Comparison of ENCODE assay signal across 9 cellular contexts in the genomic region with DNA sequence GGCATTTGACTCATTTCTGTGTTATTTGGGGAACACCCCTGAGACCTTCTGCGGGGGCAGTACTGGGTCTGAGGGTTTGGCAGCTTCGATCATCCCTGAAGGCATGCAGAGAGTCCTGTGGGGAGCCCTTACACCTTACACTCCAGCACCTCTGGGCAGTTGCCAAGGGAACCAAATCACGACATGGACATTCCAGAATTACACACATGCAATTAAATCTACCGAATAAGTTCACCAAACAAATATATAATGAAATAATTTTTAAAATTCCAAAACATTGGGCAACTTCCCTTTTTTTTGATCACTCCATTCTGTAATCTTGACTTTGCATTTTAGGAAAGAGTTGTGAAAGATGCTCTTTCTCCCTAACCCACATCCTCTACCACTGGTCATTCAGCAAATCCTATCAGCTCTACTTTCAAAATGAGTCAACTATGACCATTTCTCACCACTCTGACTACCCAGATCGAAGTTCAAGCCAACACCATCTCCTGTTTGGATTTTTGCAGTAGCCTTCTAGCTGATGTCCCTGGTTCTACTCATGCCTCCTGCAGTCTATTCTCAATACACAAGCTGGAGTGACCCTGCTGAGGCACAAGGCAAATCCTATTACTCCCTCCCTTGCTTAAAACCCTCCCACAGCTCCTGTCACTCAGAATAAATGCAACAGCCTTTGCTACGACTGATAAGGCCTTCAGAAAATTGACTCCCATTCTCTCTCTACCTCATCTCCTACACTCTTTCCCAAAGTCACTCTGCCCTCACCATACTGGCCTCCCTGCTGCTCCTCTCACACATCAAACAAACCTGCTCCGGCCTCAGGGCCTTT.
DNase-seq lines count a peak whose midpoint lies in the region; ATAC-seq and TF ChIP-seq lines count a peak whose summit lies in the region.
"Had no signal": no experiment of that assay in that cellular context is flagged by ENCODE, and none has a peak within 500 bp of the region (broad histone marks: within the 10 kb centered on the region; RNA-seq: fewer than 3 reads in every experiment).

No MANE protein-coding gene starts in this region.

- POLR2A ChIA-PET in MCF 10A (lab: Yijun Ruan, JAX) = no interaction called here

- H4K8ac ChIP-seq in neuronal stem cell (ENCODE audit: low read depth, low read length) = no peak overlapping the region

- H2BK12ac ChIP-seq in neuronal stem cell (ENCODE audit: low read length) = no peak overlapping the region

- in situ Hi-C loops in brain microvascular endothelial cell (cut with HindIII; ENCODE audit: low pct_ligation_motif_present, low sequenced_read_pairs) = no loop called here

- H2AK5ac ChIP-seq in neuronal stem cell (ENCODE audit: low read depth, low read length) = no peak overlapping the region

- no peak overlapping the region for H2BK5ac ChIP-seq in neuronal stem cell (ENCODE audit: low read length)

- TF ChIP-seq POLR2A in breast epithelium (IDR thresholded peaks at IDR 0.05) = no peak

- H3K4me1 ChIP-seq in breast epithelium (peaks cover 0 to 6% of the 10 kb centered on the region in 2 donors), upper lobe of right lung (no peaks in the 10 kb centered on the region), neuronal stem cell (ENCODE audit: control insufficient read depth in 2 of 2, insufficient read depth in 1 of 2, low read depth in 1 of 2, low read length in 2 of 2) (no peaks in the 10 kb centered on the region)

- H3K27ac ChIP-seq in breast epithelium = no peak overlapping the region
- no peak overlapping the region for H3K27ac ChIP-seq in brain microvascular endothelial cell
- H3K27ac ChIP-seq in upper lobe of right lung = no peak overlapping the region
- H3K27ac ChIP-seq in neuronal stem cell (replicated peaks; ENCODE audit: low read length) = no peak overlapping the region

- no TSS peak for BruUV-seq in MCF 10A (replicated peaks; lab: Mats Ljungman, UMichigan)

- no peaks in the 10 kb centered on the region for H3K27me3 ChIP-seq in breast epithelium
- H3K27me3 ChIP-seq in brain microvascular endothelial cell (replicated peaks) = no peaks in the 10 kb centered on the region
- no peaks in the 10 kb centered on the region for H3K27me3 ChIP-seq in upper lobe of right lung
- H3K27me3 ChIP-seq in neuronal stem cell (ENCODE audit: control insufficient read depth in 3 of 3, insufficient read depth in 3 of 3, low read depth in 1 of 3, low read length in 3 of 3) = peaks cover 0 to 2% (median 0%) of the 10 kb centered on the region in 3 experiments

- H3K4me1 Mint-ChIP-seq in MCF 10A (ENCODE audit: insufficient read depth, unreplicated experiment) = peaks cover 33% of the 10 kb centered on the region
- H3K4me1 Mint-ChIP-seq: activated naive CD8-positive, alpha-beta T cell treated with anti-CD3 and anti-CD28 coated beads, Interleukin-2, amount 10 ng/mL, durations not matched to agents 7 days and 5 days had no signal

- H3K4me3 ChIP-seq in breast epithelium (no peak overlapping the region), brain microvascular endothelial cell (ENCODE audit: low read depth, low read length) (no peak overlapping the region), upper lobe of right lung (no peak overlapping the region), neuronal stem cell (ENCODE audit: low read length in 2 of 2) (no peak overlapping the region)

- no peak overlapping the region for H2BK15ac ChIP-seq in neuronal stem cell (ENCODE audit: low read length)

- no peak overlapping the region for H3K9ac ChIP-seq in neuronal stem cell (ENCODE audit: low read depth, low read length, poor library complexity)

- no peak overlapping the region for H3K4me2 ChIP-seq in neuronal stem cell (ENCODE audit: insufficient read depth, low read length, poor library complexity, severe bottlenecking)

- no peaks in the 10 kb centered on the region for H3K36me3 Mint-ChIP-seq in MCF 10A (ENCODE audit: insufficient read depth, unreplicated experiment)
- H3K36me3 Mint-ChIP-seq: activated naive CD8-positive, alpha-beta T cell treated with anti-CD3 and anti-CD28 coated beads, Interleukin-2, amount 10 ng/mL, durations not matched to agents 7 days and 5 days had no signal

- peak; percentile 76 for DNase-seq in MCF 10A (ENCODE audit: unreplicated experiment)
- no peak for DNase-seq in breast epithelium (ENCODE audit: low spot score in 2 of 2)
- DNase-seq in HS-5 (ENCODE audit: low read depth) = peak; percentile 88
- peak; percentile 39 for DNase-seq in brain microvascular endothelial cell
- no peak for DNase-seq in upper lobe of right lung
- DNase-seq in NCI-H2081 (lab: John Stamatoyannopoulos, UW) = no peak
- DNase-seq in NCI-H524 (lab: John Stamatoyannopoulos, UW) = no peak
- DNase-seq in neuronal stem cell (ENCODE audit: low spot score) = no peak
- DNase-seq: activated naive CD8-positive, alpha-beta T cell treated with anti-CD3 and anti-CD28 coated beads, Interleukin-2, amount 10 ng/mL, durations not matched to agents 7 days and 5 days had no signal

- no peak overlapping the region for H3K4ac ChIP-seq in neuronal stem cell (ENCODE audit: low read length)

- no peaks in the 10 kb centered on the region for H3K9me3 Mint-ChIP-seq in MCF 10A (ENCODE audit: unreplicated experiment)
- H3K9me3 Mint-ChIP-seq: activated naive CD8-positive, alpha-beta T cell treated with anti-CD3 and anti-CD28 coated beads, Interleukin-2, amount 10 ng/mL, durations not matched to agents 7 days and 5 days had no signal

- no peak overlapping the region for H2AFZ ChIP-seq in neuronal stem cell (ENCODE audit: low read length)

- ATAC-seq in upper lobe of right lung = peak; percentile 68

- no peaks in the 10 kb centered on the region for H3K79me1 ChIP-seq in neuronal stem cell (ENCODE audit: low read depth, low read length)

- peak overlapping the region; percentile 77 for H3K27ac Mint-ChIP-seq in MCF 10A (ENCODE audit: low read depth, unreplicated experiment)
- H3K27ac Mint-ChIP-seq: activated naive CD8-positive, alpha-beta T cell treated with anti-CD3 and anti-CD28 coated beads, Interleukin-2, amount 10 ng/mL, durations not matched to agents 7 days and 5 days had no signal

- TF ChIP-seq CTCF in MCF 10A (IDR thresholded peaks at IDR 0.05; ENCODE audit: unreplicated experiment) (no peak), breast epithelium (IDR thresholded peaks at IDR 0.05) (no peak), brain microvascular endothelial cell (IDR thresholded peaks at IDR 0.05; ENCODE audit: low read depth, low read length, missing control alignments) (no peak), upper lobe of right lung (IDR thresholded peaks at IDR 0.05) (no peak)

- H3K9me3 ChIP-seq in breast epithelium (no peaks in the 10 kb centered on the region), upper lobe of right lung (no peaks in the 10 kb centered on the region), neuronal stem cell (replicated peaks in 1 of 2; ENCODE audit: control insufficient read depth in 2 of 2, insufficient read depth in 1 of 2, low read depth in 1 of 2, low read length in 2 of 2) (no peaks in the 10 kb centered on the region)

- no peak overlapping the region for H3K18ac ChIP-seq in neuronal stem cell (ENCODE audit: low read length)

- no peak overlapping the region for H4K91ac ChIP-seq in neuronal stem cell (ENCODE audit: low read depth, low read length, poor library complexity)

- WGBS in neuronal stem cell (ENCODE audit: extremely low coverage in 2 of 2, insufficient read length in 2 of 2, insufficient replicate concordance in 1 of 2), 2 donors = no CpG with 5 or more reads among the region's 7 CpGs

- H3K23ac ChIP-seq in neuronal stem cell (ENCODE audit: low read depth, low read length, poor library complexity) = no peak overlapping the region

- peak overlapping the region; percentile 49 for H3K4me3 Mint-ChIP-seq in MCF 10A (ENCODE audit: unreplicated experiment)
- H3K4me3 Mint-ChIP-seq: activated naive CD8-positive, alpha-beta T cell treated with anti-CD3 and anti-CD28 coated beads, Interleukin-2, amount 10 ng/mL, durations not matched to agents 7 days and 5 days had no signal

- intact Hi-C loops in MCF 10A (cut with micrococcal nuclease) = loop anchor here (2.0 to 10.0 kb wide), 7 partner anchors 156 to 1472 kb away; no protein-coding TSS in a partner anchor
- intact Hi-C loops in breast epithelium (cut with DNase I; ENCODE audit: low total_unique reads) = no loop called here
- intact Hi-C loops in upper lobe of right lung (cut with DNase I) = no loop called here

- H3K36me3 ChIP-seq in breast epithelium = no peaks in the 10 kb centered on the region
- no peaks in the 10 kb centered on the region for H3K36me3 ChIP-seq in brain microvascular endothelial cell (replicated peaks)
- H3K36me3 ChIP-seq in upper lobe of right lung = no peaks in the 10 kb centered on the region
- H3K36me3 ChIP-seq in neuronal stem cell (replicated peaks in 1 of 2; ENCODE audit: control insufficient read depth in 2 of 2, insufficient read depth in 2 of 2, low read length in 2 of 2) = no peaks in the 10 kb centered on the region

- no peaks in the 10 kb centered on the region for H3K27me3 Mint-ChIP-seq in MCF 10A (ENCODE audit: insufficient read depth, unreplicated experiment)
- H3K27me3 Mint-ChIP-seq: activated naive CD8-positive, alpha-beta T cell treated with anti-CD3 and anti-CD28 coated beads, Interleukin-2, amount 10 ng/mL, durations not matched to agents 7 days and 5 days had no signal

- H2BK120ac ChIP-seq in neuronal stem cell (ENCODE audit: low read depth, low read length) = no peak overlapping the region

- H3K14ac ChIP-seq in neuronal stem cell (ENCODE audit: low read length) = no peak overlapping the region

- CTCF ChIA-PET in MCF 10A (lab: Yijun Ruan, JAX) = interaction anchor here (0.6 to 1.7 kb wide), 37 partner anchors 8 to 1610 kb away, joined by 3 to 18 read pairs (median 3); no protein-coding TSS in a partner anchor

Comparison
In these comparisons a context has a peak if more than half of its experiments do, and no peak if none do; other contexts are left out.
1. DNase-seq: peak in MCF 10A (single experiment), HS-5 (single experiment) and brain microvascular endothelial cell (single experiment); none in breast epithelium (0 of 2), upper lobe of right lung (single experiment), NCI-H2081 (0 of 2), NCI-H524 (0 of 2) and neuronal stem cell (single experiment).